29 cellular contexts compared by ENCODE assay signal in the genomic region with DNA sequence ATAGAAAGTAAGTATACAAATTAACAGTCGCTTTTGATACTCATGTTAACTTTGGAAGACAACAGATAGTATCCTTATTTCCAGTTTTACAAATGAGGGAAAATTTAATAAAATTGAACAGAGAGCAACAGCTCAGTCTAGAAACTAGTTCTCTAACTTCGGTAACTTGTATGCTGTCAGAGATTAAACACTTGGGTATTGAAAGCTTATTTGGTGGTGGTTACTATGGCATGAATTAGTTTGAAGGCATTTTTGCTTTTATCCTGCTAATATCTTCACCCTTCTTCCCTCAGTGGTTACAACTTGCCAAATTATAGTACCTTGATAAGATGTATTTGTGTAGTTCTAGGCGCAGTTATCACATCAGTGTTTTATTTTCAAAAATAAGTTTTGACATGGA.
"Had no signal": no experiment of that assay in that cellular context is flagged by ENCODE, and none has a peak within 500 bp of the region (broad histone marks: within the 10 kb centered on the region; RNA-seq: fewer than 3 reads in every experiment).

No MANE protein-coding gene starts in this region.

- H3K9me3 Mint-ChIP-seq: activated B cell treated with CpG ODN at 0.5 μM for 24 hours; activated naive CD4-positive, alpha-beta T cell treated with anti-CD3 and anti-CD28 coated beads, Interleukin-2, amount 50 U/mL, for 72 hours; mesothelial cell of epicardium; naive B cell; neural crest cell; T-cell; T-helper 2 cell treated with Interferon-gamma antibody and Interleukin-4, amounts not matched to agents 5 μg/mL and 100 μg/mL, for 36 hours had no signal

- H3K27me3 ChIP-seq: adrenal gland, body of pancreas, dorsolateral prefrontal cortex, gastrocnemius medialis, hepatocyte, right atrium auricular region, spleen, tibial nerve had no signal

- H3K4me3 Mint-ChIP-seq: activated B cell treated with CpG ODN at 0.5 μM for 24 hours; activated CD4-positive, alpha-beta T cell treated with anti-CD3 and anti-CD28 coated beads for 36 hours; mesothelial cell of epicardium; neural crest cell; T-helper 2 cell treated with Interferon-gamma antibody and Interleukin-4, amounts not matched to agents 5 μg/mL and 100 μg/mL, for 36 hours had no signal

- H3K4me3 ChIP-seq: adrenal gland, body of pancreas, coronary artery, gastrocnemius medialis, hepatocyte, left ventricle myocardium inferior, right atrium auricular region, spleen, tibial nerve had no signal

- H3K27me3 Mint-ChIP-seq: activated B cell treated with CpG ODN at 0.5 μM for 24 hours; activated CD4-positive, alpha-beta T cell treated with anti-CD3 and anti-CD28 coated beads for 36 hours; naive B cell; T-cell had no signal

- DNase-seq: activated B cell treated with CpG ODN at 0.5 μM for 24 hours; activated CD4-positive, alpha-beta T cell treated with anti-CD3 and anti-CD28 coated beads for 36 hours; activated CD4-positive, alpha-beta T cell treated with anti-CD3 and anti-CD28 coated beads, Interleukin-2, amount 50 U/mL, for 4 hours; activated CD8-positive, alpha-beta memory T cell treated with anti-CD3 and anti-CD28 coated beads, Interleukin-2, amount 50 U/mL, for 4 hours; activated gamma-delta T cell treated with Interleukin-2 at 50 U/mL for 16 hours; activated T-cell treated with anti-CD3 and anti-CD28 coated beads, Interleukin-2, amount 50 U/mL, for 1 hour; adrenal gland; aorta; body of pancreas; dorsolateral prefrontal cortex; effector memory CD4-positive, alpha-beta T cell; erythroblast; gastrocnemius medialis; glutamatergic neuron; islet precursor cell; left ventricle myocardium inferior; naive B cell; occipital lobe; spleen; stimulated activated naive CD4-positive, alpha-beta T cell; T-cell had no signal

- H3K9me3 ChIP-seq: adrenal gland, body of pancreas, gastrocnemius medialis, left ventricle myocardium inferior, right atrium auricular region, spleen, tibial nerve had no signal

- H2AFZ ChIP-seq: hepatocyte had no signal

- H3K27ac Mint-ChIP-seq: activated B cell treated with CpG ODN at 0.5 μM for 24 hours; activated CD4-positive, alpha-beta T cell treated with anti-CD3 and anti-CD28 coated beads for 36 hours; mesothelial cell of epicardium; T-cell; T-helper 2 cell treated with Interferon-gamma antibody and Interleukin-4, amounts not matched to agents 5 μg/mL and 100 μg/mL, for 36 hours had no signal

- ATAC-seq: activated CD4-positive, alpha-beta T cell treated with anti-CD3 and anti-CD28 coated beads for 36 hours; activated naive CD4-positive, alpha-beta T cell treated with anti-CD3 and anti-CD28 coated beads, Interleukin-2, amount 50 U/mL, for 72 hours; body of pancreas; gastrocnemius medialis; T-cell had no signal

- H3K4me2 ChIP-seq: hepatocyte had no signal

- H3K27ac ChIP-seq: adrenal gland, body of pancreas, coronary artery, dorsolateral prefrontal cortex, gastrocnemius medialis, hepatocyte, left ventricle myocardium inferior, right atrium auricular region, spleen, tibial nerve had no signal
